ENCODE assay signal across 8 cellular contexts in genomic region chr5:177317959-177318377, GRCh38. TPM values are rescaled to one million over a fixed set of nuclear protein-coding genes. Genes with fewer than 3 reads are reported as not detected.
DNase-seq lines count a peak whose midpoint lies in the region; ATAC-seq, FAIRE-seq and TF ChIP-seq lines count a peak whose summit lies in the region.

No MANE protein-coding gene starts in this region.

- H3K4me3 Mint-ChIP-seq in memory B cell, result no peak overlapping the region

- no peak for TF ChIP-seq POLR2A in H54 (IDR thresholded peaks at IDR 0.05; ENCODE audit: low read depth, low read length)

- TF ChIP-seq CTCF in dorsolateral prefrontal cortex (IDR thresholded peaks at IDR 0.05 in 54 of 56, conservative IDR thresholded peaks at IDR 0.05 in 2 of 56; ENCODE audit: low read depth in 1 of 56, partially characterized antibody in 56 of 56), result peak; percentile 64 to 91 (median 80)

- H3K27ac Mint-ChIP-seq in memory B cell, result no peak overlapping the region

- H3K36me3 Mint-ChIP-seq in memory B cell, result peaks cover 6% of the 10 kb centered on the region

- H3K4me1 Mint-ChIP-seq in memory B cell, result peaks cover 10% of the 10 kb centered on the region

- peaks cover 2% of the 10 kb centered on the region for H3K9me3 Mint-ChIP-seq in memory B cell

- H3K27me3 Mint-ChIP-seq in memory B cell, result no peaks in the 10 kb centered on the region

- no peak for FAIRE-seq in H54 (lab: Jason Lieb, UNC)

- no peaks in the 10 kb centered on the region for H3K27me3 ChIP-seq in dorsolateral prefrontal cortex

- intact Hi-C loops in dorsolateral prefrontal cortex (cut with DNase I), result loop anchor here (10.0 kb wide), 2 partner anchors 177 to 187 kb away; partner anchors contain the start of genes DOK3 (in 1 of the 2) and PDLIM7 (in 1 of the 2)

- ATAC-seq in memory B cell (ENCODE audit: low read depth) (peak; percentile 69), GM18858 (IDR thresholded peaks at IDR 0.05; ENCODE audit: unreplicated experiment) (no peak)

- DNase-seq in Ammon's horn (ENCODE audit: low spot score) (peak; percentile 82), H54 (ENCODE audit: insufficient read length, low spot score) (peak; percentile 69), NCI-H774 (lab: John Stamatoyannopoulos, UW) (peak; percentile 35), dorsolateral prefrontal cortex (peak in 9 of 10 donors; percentile 51 to 89 (median 75)), memory B cell (ENCODE audit: low spot score in 2 of 2) (peak; percentile 59 to 61)
- peak; percentile 51 to 68 for DNase-seq in activated CD4-positive, alpha-beta T cell treated with anti-CD3 and anti-CD28 coated beads, Interleukin-2, amount 50 U/mL, for 24 hours (ENCODE audit: low read depth in 1 of 2, low spot score in 1 of 2)
- DNase-seq in stimulated activated CD8-positive, alpha-beta memory T cell treated with anti-CD3 and anti-CD28 coated beads, Interleukin-15, amount 100 ng/mL, for 24 hours (ENCODE audit: low read depth), result peak; percentile 33

- H3K4me3 ChIP-seq in dorsolateral prefrontal cortex, result no peak overlapping the region

- H3K27ac ChIP-seq in dorsolateral prefrontal cortex, result no peak overlapping the region

RNA-seq across cellular contexts. Expression of gene MXD3, which starts 6.3 kb away (rescaled TPM):
- 10 to 100 TPM in 8 of 120 experiments, 1 to 10 TPM in 112; 2.1 to 12.7 (median 5.8) TPM for total RNA-seq in dorsolateral prefrontal cortex

RNA-seq across cellular contexts. Expression of gene PRELID1, which starts 14.4 kb away (rescaled TPM):
- total RNA-seq in dorsolateral prefrontal cortex, result 10 to 100 TPM; 46.3 to 88.8 (median 64.7) TPM

RNA-seq across cellular contexts. Expression of gene RAB24, which starts 14.4 kb away (rescaled TPM):
- total RNA-seq in dorsolateral prefrontal cortex, result 10 to 100 TPM; 24.3 to 74.5 (median 50.3) TPM

RNA-seq across cellular contexts. Expression of gene LMAN2, which starts 33.5 kb away (rescaled TPM):
- total RNA-seq in dorsolateral prefrontal cortex, result 10 to 100 TPM; 37.8 to 73.4 (median 52.2) TPM

RNA-seq across cellular contexts. Expression of gene RGS14, which starts 39.8 kb away (rescaled TPM):
- 10 to 100 TPM in 117 of 120 experiments, 1 to 10 TPM in 3; 3.8 to 52.2 (median 23.9) TPM for total RNA-seq in dorsolateral prefrontal cortex
